13 cellular contexts compared by ENCODE assay signal in genomic region chr10:119734396-119735332, GRCh38. TPM values are rescaled to one million over a fixed set of nuclear protein-coding genes. Genes with fewer than 3 reads are reported as not detected.
DNase-seq lines count a peak whose midpoint lies in the region; ATAC-seq, FAIRE-seq and TF ChIP-seq lines count a peak whose summit lies in the region.
"Had no signal": no experiment of that assay in that cellular context is flagged by ENCODE, and none has a peak within 500 bp of the region (broad histone marks: within the 10 kb centered on the region; RNA-seq: fewer than 3 reads in every experiment).

No MANE protein-coding gene starts in this region.

- H3K4me1 ChIP-seq in iPS-18a (ENCODE audit: control insufficient read depth, low read depth, low read length) = peaks cover 30% of the 10 kb centered on the region
- H3K4me1 ChIP-seq in naive thymus-derived CD4-positive, alpha-beta T cell (ENCODE audit: control insufficient read depth in 2 of 2, insufficient read depth in 2 of 2, low read length in 2 of 2) = peaks cover 6 to 15% of the 10 kb centered on the region in 2 donors
- H3K4me1 ChIP-seq: colonic mucosa, testis had no signal

- no peak overlapping the region for H3K27ac Mint-ChIP-seq in naive thymus-derived CD4-positive, alpha-beta T cell

- no peaks in the 10 kb centered on the region for H3K9me3 Mint-ChIP-seq in naive thymus-derived CD4-positive, alpha-beta T cell

- peak overlapping the region; percentile 34 for H3K27ac ChIP-seq in VCaP
- no peak overlapping the region for H3K27ac ChIP-seq in iPS-18a (ENCODE audit: low read length)
- no peak overlapping the region for H3K27ac ChIP-seq in naive thymus-derived CD4-positive, alpha-beta T cell (ENCODE audit: low read depth, low read length)
- H3K27ac ChIP-seq: colonic mucosa, testis had no signal

- peaks cover 13 to 53% (median 29%) of the 10 kb centered on the region in 7 donors for H3K4me1 Mint-ChIP-seq in naive thymus-derived CD4-positive, alpha-beta T cell

- CTCF ChIA-PET in naive thymus-derived CD4-positive, alpha-beta T cell (lab: Charles Lee) = interaction anchor here (0.6 to 3.6 kb wide), 4 partner anchors 8 to 1000 kb away, joined by 3 to 13 read pairs (median 4); partner anchors contain the start of gene INPP5F

- H3K27me3 ChIP-seq in iPS-18a (ENCODE audit: control insufficient read depth, insufficient read depth, low read length) = no peaks in the 10 kb centered on the region
- no peaks in the 10 kb centered on the region for H3K27me3 ChIP-seq in naive thymus-derived CD4-positive, alpha-beta T cell (ENCODE audit: control insufficient read depth in 2 of 2, insufficient read depth in 2 of 2, low read length in 2 of 2)
- H3K27me3 ChIP-seq: colonic mucosa, testis had no signal

- no peaks in the 10 kb centered on the region for H3K27me3 Mint-ChIP-seq in naive thymus-derived CD4-positive, alpha-beta T cell

- no peak overlapping the region for H3K4me3 Mint-ChIP-seq in naive thymus-derived CD4-positive, alpha-beta T cell

- H3K36me3 ChIP-seq in iPS-18a (ENCODE audit: control insufficient read depth, low read depth, low read length) = no peaks in the 10 kb centered on the region
- H3K36me3 ChIP-seq in naive thymus-derived CD4-positive, alpha-beta T cell (ENCODE audit: control insufficient read depth in 2 of 3, insufficient read depth in 3 of 3, low read length in 3 of 3) = no peaks in the 10 kb centered on the region
- H3K36me3 ChIP-seq: colonic mucosa had no signal

- peak overlapping the region; percentile 25 for H3K9ac ChIP-seq in iPS-18a (ENCODE audit: low read length)

- H3K9me3 ChIP-seq in iPS-18a (ENCODE audit: control insufficient read depth, low read depth, low read length) = no peaks in the 10 kb centered on the region
- no peaks in the 10 kb centered on the region for H3K9me3 ChIP-seq in naive thymus-derived CD4-positive, alpha-beta T cell (ENCODE audit: control insufficient read depth in 2 of 3, low read length in 3 of 3)
- H3K9me3 ChIP-seq: colonic mucosa, testis had no signal

- POLR2A ChIA-PET in naive thymus-derived CD4-positive, alpha-beta T cell (lab: Charles Lee) = interaction anchor here (1.2 kb wide), 1 partner anchor 9 kb away, joined by 3 read pairs; the partner anchor contains the start of gene INPP5F

- peak; percentile 59 for DNase-seq in ACHN
- no peak for DNase-seq in H54 (ENCODE audit: insufficient read length, low spot score)
- DNase-seq in frontal cortex (ENCODE audit: low spot score in 2 of 2) = no peak
- DNase-seq in naive thymus-derived CD4-positive, alpha-beta T cell = no peak
- no peak for DNase-seq in NCI-H1105 (lab: John Stamatoyannopoulos, UW)
- DNase-seq: activated T-cell treated with anti-CD3 and anti-CD28 coated beads, Interleukin-2, amount 50 U/mL, for 1 hour; colonic mucosa; nucleus accumbens; stimulated activated CD4-positive, alpha-beta T cell treated with anti-CD3 and anti-CD28 coated beads, Interleukin-4, amount 100 ng/mL, for 24 hours; testis had no signal

- H3K36me3 Mint-ChIP-seq in naive thymus-derived CD4-positive, alpha-beta T cell = no peaks in the 10 kb centered on the region

- FAIRE-seq in H54 (lab: Jason Lieb, UNC) = peak; percentile 83
- FAIRE-seq in frontal cortex (lab: Jason Lieb, UNC) = no peak

- ATAC-seq in naive thymus-derived CD4-positive, alpha-beta T cell = no peak
- ATAC-seq in GM21576 (IDR thresholded peaks at IDR 0.05; ENCODE audit: unreplicated experiment) = no peak

- in situ Hi-C loops in ACHN (cut with HindIII; ENCODE audit: low pct_ligation_motif_present, low pct_unique_long_range_greater_than_20kb, low sequenced_read_pairs) = no loop called here

- intact Hi-C loops in naive thymus-derived CD4-positive, alpha-beta T cell (cut with micrococcal nuclease) = no loop called here

- TF ChIP-seq POLR2A in H54 (IDR thresholded peaks at IDR 0.05; ENCODE audit: low read depth, low read length) = no peak

- TF ChIP-seq CTCF in VCaP (conservative IDR thresholded peaks at IDR 0.05) = no peak

- H3K4me3 ChIP-seq in iPS-18a (ENCODE audit: low read length) = no peak overlapping the region
- H3K4me3 ChIP-seq in naive thymus-derived CD4-positive, alpha-beta T cell (ENCODE audit: low read length) = no peak overlapping the region
- H3K4me3 ChIP-seq: colonic mucosa, testis had no signal

RNA-seq across cellular contexts. Expression of gene INPP5F, which starts 8.8 kb away (rescaled TPM):
- total RNA-seq in frontal cortex = 212 TPM
- total RNA-seq in naive thymus-derived CD4-positive, alpha-beta T cell = 10 to 100 TPM in 3 of 5 experiments, 1 to 10 TPM in 2; 8.5 to 12.1 (median 10.0) TPM
- 1 to 10 TPM; 3.4 to 3.5 TPM for polyA plus RNA-seq in naive thymus-derived CD4-positive, alpha-beta T cell

Comparison
In these comparisons a context has a peak if more than half of its experiments do, and no peak if none do; other contexts are left out.
1. RNA of gene INPP5F, which starts 8.8 kb away (total RNA-seq): 212 TPM in frontal cortex (single experiment); 8.5 to 12.1 TPM in naive thymus-derived CD4-positive, alpha-beta T cell; every median in the first group is over 10 times any median in the second.